Comparison of ENCODE assay signal across 19 cellular contexts in genomic region chr12:44285321-44285720, GRCh38.
A peak's percentile ranks its signal among the peaks of the same experiment; 100 is the strongest.
DNase-seq lines count a peak whose midpoint lies in the region; FAIRE-seq and TF ChIP-seq lines count a peak whose summit lies in the region.
"Had no signal": no experiment of that assay in that cellular context is flagged by ENCODE, and none has a peak within 500 bp of the region (broad histone marks: within the 10 kb centered on the region; RNA-seq: fewer than 3 reads in every experiment).

No MANE protein-coding gene starts in this region.

- no peaks in the 10 kb centered on the region for H4K20me1 ChIP-seq in keratinocyte (ENCODE audit: control insufficient read depth, extremely low read depth, insufficient read depth, low read length)

- no peaks in the 10 kb centered on the region for H3K79me2 ChIP-seq in keratinocyte (ENCODE audit: control insufficient read depth, insufficient read depth, low read length)

- TF ChIP-seq CTCF in A673 (conservative IDR thresholded peaks at IDR 0.05; ENCODE audit: low read depth, low read length) (no peak), keratinocyte (optimal IDR thresholded peaks at IDR 0.05 in 1 of 3, IDR thresholded peaks at IDR 0.05 in 1 of 3, conservative IDR thresholded peaks at IDR 0.05 in 1 of 3; ENCODE audit: extremely low read depth in 1 of 3, insufficient read depth in 2 of 3, low read length in 3 of 3) (no peak), spleen (IDR thresholded peaks at IDR 0.05 in 8 of 11, conservative IDR thresholded peaks at IDR 0.05 in 3 of 11) (no peak)

- DNase-seq in A673 (ENCODE audit: low spot score): peak; percentile 11
- DNase-seq in GM12891 (ENCODE audit: insufficient read length, low spot score): no peak
- DNase-seq in SK-N-DZ (ENCODE audit: low spot score): peak; percentile 9
- no peak for DNase-seq in keratinocyte (ENCODE audit: low read depth, low spot score)
- DNase-seq in activated CD4-positive, alpha-beta memory T cell treated with anti-CD3 and anti-CD28 coated beads for 36 hours: no peak
- no peak for DNase-seq in COLO829 (ENCODE audit: low spot score)
- no peak for DNase-seq in spleen
- no peak for DNase-seq in NCI-H2196 treated with DMSO at 0.1 percent for 48 hours (lab: John Stamatoyannopoulos, UW; ENCODE audit: unreplicated experiment)
- DNase-seq: ACHN; BE2C; CD8-positive, alpha-beta memory T cell; GM23248; NCI-H1436 treated with DMSO at 0.1 percent for 48 hours; NCI-H774; Peyer's patch; Right ventricle myocardium superior had no signal

- peak; percentile 33 for FAIRE-seq in GM12891 (lab: Jason Lieb, UNC)
- peak; percentile 57 for FAIRE-seq in keratinocyte (lab: Jason Lieb, UNC)
- FAIRE-seq: GM12878, GM19239, HTR-8/SVneo had no signal

- H3K4me3 Mint-ChIP-seq in activated CD4-positive, alpha-beta memory T cell treated with anti-CD3 and anti-CD28 coated beads for 36 hours: no peak overlapping the region
- H3K4me3 Mint-ChIP-seq: CD8-positive, alpha-beta memory T cell had no signal

- 12 to 27% (median 19%) methylated on average over 3 of the region's 3 CpGs for WGBS in spleen, 5 donors

- H3K4me1 ChIP-seq in A673 (ENCODE audit: insufficient read depth, low read length, poor library complexity, severe bottlenecking) (peaks cover 26% of the 10 kb centered on the region), keratinocyte (ENCODE audit: control insufficient read depth, extremely low read depth, insufficient read depth, low read length) (peaks cover 17% of the 10 kb centered on the region), spleen (peaks cover 0 to 3% (median 0%) of the 10 kb centered on the region in 6 donors)
- H3K4me1 ChIP-seq: BE2C, Peyer's patch had no signal

- no peak overlapping the region for H3K4me2 ChIP-seq in keratinocyte (ENCODE audit: control insufficient read depth, extremely low read depth, insufficient read depth, low read depth, low read length)

- H3K4me1 Mint-ChIP-seq in activated CD4-positive, alpha-beta memory T cell treated with anti-CD3 and anti-CD28 coated beads for 36 hours (ENCODE audit: low read depth): peaks cover 13% of the 10 kb centered on the region

- no peaks in the 10 kb centered on the region for H3K9me1 ChIP-seq in keratinocyte (ENCODE audit: control insufficient read depth, extremely low read depth, insufficient read depth, low read length)

- H3K27me3 ChIP-seq in A673 (replicated peaks; ENCODE audit: insufficient read depth, low read depth, low read length, poor library complexity): no peaks in the 10 kb centered on the region
- H3K27me3 ChIP-seq in keratinocyte (ENCODE audit: control insufficient read depth, extremely low read depth, insufficient read depth, low read length): no peaks in the 10 kb centered on the region
- H3K27me3 ChIP-seq in spleen (replicated peaks in 1 of 7): no peaks in the 10 kb centered on the region
- H3K27me3 ChIP-seq: BE2C, Peyer's patch had no signal

- BruUV-seq in A673 (replicated peaks; lab: Mats Ljungman, UMichigan): no TSS peak

- dilution Hi-C loops in keratinocyte (cut with MboI; ENCODE audit: extremely low pct_ligation_motif_present, low sequenced_read_pairs): no loop called here

- TF ChIP-seq POLR2A in GM12891 (IDR thresholded peaks at IDR 0.05; ENCODE audit: low read depth, low read length) (no peak), spleen (IDR thresholded peaks at IDR 0.05) (no peak)

- H3K27ac ChIP-seq in A673 (ENCODE audit: low read depth, low read length, poor library complexity, severe bottlenecking) (no peak overlapping the region), keratinocyte (ENCODE audit: control insufficient read depth, insufficient read depth, low read length) (no peak overlapping the region), spleen (no peak overlapping the region)
- H3K27ac ChIP-seq: GM23248, Peyer's patch had no signal

- intact Hi-C loops in A673 (cut with micrococcal nuclease; ENCODE audit: unreplicated experiment): no loop called here
- intact Hi-C loops in activated CD4-positive, alpha-beta memory T cell treated with anti-CD3 and anti-CD28 coated beads for 36 hours (cut with micrococcal nuclease): no loop called here
- intact Hi-C loops in spleen (cut with DNase I; ENCODE audit: low total_unique reads): no loop called here

- H3K36me3 Mint-ChIP-seq in activated CD4-positive, alpha-beta memory T cell treated with anti-CD3 and anti-CD28 coated beads for 36 hours: no peaks in the 10 kb centered on the region

- no peak overlapping the region for H2AFZ ChIP-seq in keratinocyte (ENCODE audit: control insufficient read depth, low read length)
- H2AFZ ChIP-seq: GM23248 had no signal

- no peaks in the 10 kb centered on the region for H3K27me3 Mint-ChIP-seq in activated CD4-positive, alpha-beta memory T cell treated with anti-CD3 and anti-CD28 coated beads for 36 hours
- H3K27me3 Mint-ChIP-seq: CD8-positive, alpha-beta memory T cell had no signal

- CTCF ChIA-PET in A673 (lab: Charles Lee): no interaction called here
- CTCF ChIA-PET in activated CD4-positive, alpha-beta memory T cell treated with anti-CD3 and anti-CD28 coated beads for 36 hours (lab: Charles Lee): no interaction called here

- POLR2A ChIA-PET in A673 (lab: Charles Lee; ENCODE audit: low non-redundant PET): no interaction called here
- POLR2A ChIA-PET in activated CD4-positive, alpha-beta memory T cell treated with anti-CD3 and anti-CD28 coated beads for 36 hours (lab: Charles Lee): no interaction called here

- no peak overlapping the region for H3K27ac Mint-ChIP-seq in activated CD4-positive, alpha-beta memory T cell treated with anti-CD3 and anti-CD28 coated beads for 36 hours

- no peak overlapping the region for H3K9ac ChIP-seq in keratinocyte (ENCODE audit: control insufficient read depth, extremely low read depth, insufficient read depth, low read length)
- H3K9ac ChIP-seq: GM23248 had no signal

- H3K4me3 ChIP-seq in A673 (ENCODE audit: low read depth, low read length, poor library complexity, severe bottlenecking) (no peak overlapping the region), keratinocyte (ENCODE audit: control insufficient read depth in 2 of 3, extremely low read depth in 1 of 3, insufficient read depth in 2 of 3, low read depth in 1 of 3, low read length in 3 of 3) (no peak overlapping the region), spleen (no peak overlapping the region)
- H3K4me3 ChIP-seq: GM12878, GM23248, Peyer's patch had no signal

- H3K9me3 Mint-ChIP-seq in activated CD4-positive, alpha-beta memory T cell treated with anti-CD3 and anti-CD28 coated beads for 36 hours: no peaks in the 10 kb centered on the region

- H3K36me3 ChIP-seq in A673 (ENCODE audit: insufficient read depth, low read length, poor library complexity, severe bottlenecking): no peaks in the 10 kb centered on the region
- H3K36me3 ChIP-seq in keratinocyte (ENCODE audit: control insufficient read depth in 2 of 2, extremely low read depth in 1 of 2, insufficient read depth in 2 of 2, low read length in 2 of 2): no peaks in the 10 kb centered on the region
- no peaks in the 10 kb centered on the region for H3K36me3 ChIP-seq in spleen
- H3K36me3 ChIP-seq: BE2C, Peyer's patch had no signal

- peaks cover 4% of the 10 kb centered on the region for H3K9me3 ChIP-seq in A673 (ENCODE audit: low read depth, low read length, poor library complexity, severe bottlenecking)
- H3K9me3 ChIP-seq in keratinocyte (ENCODE audit: control insufficient read depth, low read depth, low read length): no peaks in the 10 kb centered on the region
- peaks cover 0 to 3% (median 2%) of the 10 kb centered on the region in 8 donors for H3K9me3 ChIP-seq in spleen
- H3K9me3 ChIP-seq: BE2C, Peyer's patch had no signal

TF ChIP-seq in GM12891, 5 proteins besides CTCF, POLR2A, EP300 and RAD21:
- TF ChIP-seq SPI1 (IDR thresholded peaks at IDR 0.05; ENCODE audit: low read depth, low read length) (no peak), TAF1 (IDR thresholded peaks at IDR 0.05; ENCODE audit: low read depth, low read length) (no peak), POU2F2 (IDR thresholded peaks at IDR 0.05; ENCODE audit: low read depth, low read length) (no peak), PAX5 (IDR thresholded peaks at IDR 0.05; ENCODE audit: insufficient read depth, low read length, severe bottlenecking) (no peak), POLR2AphosphoS5 (IDR thresholded peaks at IDR 0.05; ENCODE audit: low read depth, low read length) (no peak)

Comparison
In these comparisons a context has a peak if more than half of its experiments do, and no peak if none do; other contexts are left out.
1. DNase-seq: peak in A673 (single experiment) and SK-N-DZ (single experiment); none in GM12891 (single experiment), keratinocyte (single experiment), activated CD4-positive, alpha-beta memory T cell treated with anti-CD3 and anti-CD28 coated beads for 36 hours (single experiment), COLO829 (single experiment), spleen (single experiment) and NCI-H2196 treated with DMSO at 0.1 percent for 48 hours (single experiment).